In the genomic region with DNA sequence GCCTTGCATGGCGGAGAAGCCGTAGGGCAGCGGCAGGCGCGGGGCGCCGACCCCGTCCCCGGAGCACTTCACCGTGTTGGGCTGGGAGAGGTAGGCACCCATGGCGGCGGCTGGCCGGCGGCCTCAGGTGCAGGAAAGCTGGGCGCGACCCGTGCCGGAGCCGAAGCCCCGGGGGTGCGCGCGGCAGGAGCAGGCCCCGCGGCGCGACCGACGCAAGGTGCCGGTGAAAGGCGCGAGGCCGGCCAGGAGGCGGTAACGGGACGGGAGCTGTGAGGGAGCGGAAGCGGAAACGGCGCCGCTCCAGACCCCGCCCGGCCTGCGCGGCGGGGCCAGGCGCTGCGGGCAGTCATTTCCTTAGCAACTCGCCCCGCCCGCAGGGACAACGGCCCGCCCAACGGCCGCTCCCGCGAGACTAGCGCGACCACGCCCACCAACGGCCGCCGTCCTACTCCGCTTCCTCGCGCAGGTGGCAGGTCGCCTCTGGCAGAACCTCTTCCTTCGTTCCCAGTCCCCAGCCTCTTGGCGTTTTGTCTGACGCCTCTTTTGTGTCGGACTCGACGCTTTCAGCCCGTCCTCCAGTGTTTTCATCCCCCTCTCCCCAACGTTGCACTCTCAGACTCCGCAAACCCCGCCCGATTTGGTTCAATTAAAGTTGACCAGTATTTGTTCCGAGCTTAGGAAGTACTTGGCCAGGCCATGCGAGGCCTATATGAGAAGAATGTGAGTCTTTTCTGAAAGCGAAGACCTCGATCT, we compare ENCODE assay signal across 1 cellular context.
A peak's percentile ranks its signal among the peaks of the same experiment; 100 is the strongest.
TF ChIP-seq lines count a peak whose summit lies in the region.

Gene PPM1G, minus strand, starts transcription at position 271 of the 753 bp plus-strand sequence. Its CDS starts 169 bp downstream, at position 102.

TF ChIP-seq in HepG2, 621 proteins besides CTCF, POLR2A, EP300 and RAD21 (continued from another document):
- TF ChIP-seq, protein P1, sequence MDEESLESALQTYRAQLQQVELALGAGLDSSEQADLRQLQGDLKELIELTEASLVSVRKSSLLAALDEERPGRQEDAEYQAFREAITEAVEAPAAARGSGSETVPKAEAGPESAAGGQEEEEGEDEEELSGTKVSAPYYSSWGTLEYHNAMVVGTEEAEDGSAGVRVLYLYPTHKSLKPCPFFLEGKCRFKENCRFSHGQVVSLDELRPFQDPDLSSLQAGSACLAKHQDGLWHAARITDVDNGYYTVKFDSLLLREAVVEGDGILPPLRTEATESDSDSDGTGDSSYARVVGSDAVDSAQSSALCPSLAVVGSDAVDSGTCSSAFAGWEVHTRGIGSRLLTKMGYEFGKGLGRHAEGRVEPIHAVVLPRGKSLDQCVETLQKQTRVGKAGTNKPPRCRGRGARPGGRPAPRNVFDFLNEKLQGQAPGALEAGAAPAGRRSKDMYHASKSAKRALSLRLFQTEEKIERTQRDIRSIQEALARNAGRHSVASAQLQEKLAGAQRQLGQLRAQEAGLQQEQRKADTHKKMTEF (CRISPR knock-in tag; IDR thresholded peaks at IDR 0.05) = peak; percentile 57; the same call in 1 of the 2 replicates
- TF ChIP-seq CHCHD3 (CRISPR knock-in tag; IDR thresholded peaks at IDR 0.05) (peak; percentile 96), MLX (CRISPR knock-in tag; IDR thresholded peaks at IDR 0.05) (peak; percentile 67), HMG20B (CRISPR knock-in tag; conservative IDR thresholded peaks at IDR 0.05) (no peak), JUND (CRISPR knock-in tag; IDR thresholded peaks at IDR 0.05) (peak; percentile 63), ZSCAN21 (CRISPR knock-in tag; IDR thresholded peaks at IDR 0.05; ENCODE audit: borderline replicate concordance) (peak; percentile 97), KMT2A (CRISPR knock-in tag; IDR thresholded peaks at IDR 0.05) (peak; percentile 82), MAFG (CRISPR knock-in tag; IDR thresholded peaks at IDR 0.05) (no peak), ZEB1 (IDR thresholded peaks at IDR 0.05; ENCODE audit: insufficient replicate concordance, low read depth) (peak; percentile 73), RFX3 (CRISPR knock-in tag; IDR thresholded peaks at IDR 0.05) (peak; percentile 74), ZNF607 (CRISPR knock-in tag; IDR thresholded peaks at IDR 0.05; ENCODE audit: borderline replicate concordance) (peak; percentile 94), KAT7 (CRISPR knock-in tag; IDR thresholded peaks at IDR 0.05; ENCODE audit: borderline replicate concordance) (peak; percentile 93), RBFOX2 (IDR thresholded peaks at IDR 0.05; ENCODE audit: low read depth, low read length) (peak; percentile 98), ZNF331 (CRISPR knock-in tag; IDR thresholded peaks at IDR 0.05) (peak; percentile 70; the same call in 1 of the 2 replicates), HOXA9 (CRISPR knock-in tag; IDR thresholded peaks at IDR 0.05; ENCODE audit: borderline replicate concordance) (no peak; the same call in none of the 2 replicates), MZF1 (CRISPR knock-in tag; IDR thresholded peaks at IDR 0.05; ENCODE audit: borderline replicate concordance) (peak; percentile 30; the same call in 1 of the 2 replicates), NFE2 (CRISPR knock-in tag; IDR thresholded peaks at IDR 0.05) (no peak), ZNF766 (CRISPR knock-in tag; IDR thresholded peaks at IDR 0.05; ENCODE audit: borderline replicate concordance) (peak; percentile 90), MAFK (conservative IDR thresholded peaks at IDR 0.05 in 1 of 2, IDR thresholded peaks at IDR 0.05 in 1 of 2; ENCODE audit: low read length in 2 of 2) (no peak), ZNF484 (CRISPR knock-in tag; IDR thresholded peaks at IDR 0.05; ENCODE audit: borderline replicate concordance, low read depth) (no peak), PHF5A (CRISPR knock-in tag; IDR thresholded peaks at IDR 0.05; ENCODE audit: low read depth, unreplicated experiment) (peak; percentile 25), ZNF160 (CRISPR knock-in tag; IDR thresholded peaks at IDR 0.05) (peak; percentile 92; the same call in 1 of the 2 replicates), ATM (IDR thresholded peaks at IDR 0.05; ENCODE audit: borderline replicate concordance) (no peak), ARHGAP35 (CRISPR knock-in tag; IDR thresholded peaks at IDR 0.05; ENCODE audit: borderline replicate concordance) (peak; percentile 36; the same call in 1 of the 2 replicates), FOSL2 (CRISPR knock-in tag; IDR thresholded peaks at IDR 0.05) (peak; percentile 57), ZNF615 (CRISPR knock-in tag; IDR thresholded peaks at IDR 0.05; ENCODE audit: borderline replicate concordance) (no peak; the same call in 1 of the 2 replicates), ZNF10 (CRISPR knock-in tag; IDR thresholded peaks at IDR 0.05; ENCODE audit: borderline replicate concordance, low read depth) (no peak), ZKSCAN8 (CRISPR knock-in tag; IDR thresholded peaks at IDR 0.05; ENCODE audit: borderline replicate concordance) (peak; percentile 47; the same call in 1 of the 2 replicates), ZNF567 (CRISPR knock-in tag; IDR thresholded peaks at IDR 0.05; ENCODE audit: borderline replicate concordance) (no peak), HOMEZ (CRISPR knock-in tag; IDR thresholded peaks at IDR 0.05; ENCODE audit: low read depth) (peak; percentile 68; the same call in 1 of the 2 replicates), RARA (CRISPR knock-in tag; IDR thresholded peaks at IDR 0.05) (no peak; the same call in none of the 2 replicates), SIX4 (CRISPR knock-in tag; IDR thresholded peaks at IDR 0.05) (peak; percentile 66), ZNF354B (CRISPR knock-in tag; IDR thresholded peaks at IDR 0.05) (peak; percentile 17; the same call in 1 of the 2 replicates), ZSCAN20 (CRISPR knock-in tag; IDR thresholded peaks at IDR 0.05; ENCODE audit: borderline replicate concordance) (peak; percentile 88), TBP (CRISPR knock-in tag; IDR thresholded peaks at IDR 0.05) (no peak), ZNF557 (CRISPR knock-in tag; IDR thresholded peaks at IDR 0.05) (no peak), THYN1 (CRISPR knock-in tag; IDR thresholded peaks at IDR 0.05; ENCODE audit: borderline replicate concordance, low read depth) (0 out of 2 replicates have a peak, but pooled peaks have one; percentile 29), DNMT1 (CRISPR knock-in tag; IDR thresholded peaks at IDR 0.05) (peak; percentile 91), MED1 (CRISPR knock-in tag; IDR thresholded peaks at IDR 0.05) (peak; percentile 87), KDM3A (CRISPR knock-in tag; IDR thresholded peaks at IDR 0.05; ENCODE audit: low read depth) (peak; percentile 71; the same call in 1 of the 2 replicates), SRSF4 (IDR thresholded peaks at IDR 0.05; ENCODE audit: low read depth, low read length, poor library complexity, severe bottlenecking) (no peak), ATAD3A (CRISPR knock-in tag; IDR thresholded peaks at IDR 0.05) (no peak), ZNF556 (CRISPR knock-in tag; IDR thresholded peaks at IDR 0.05; ENCODE audit: borderline replicate concordance) (peak; percentile 91)
- TF ChIP-seq, protein P2, sequence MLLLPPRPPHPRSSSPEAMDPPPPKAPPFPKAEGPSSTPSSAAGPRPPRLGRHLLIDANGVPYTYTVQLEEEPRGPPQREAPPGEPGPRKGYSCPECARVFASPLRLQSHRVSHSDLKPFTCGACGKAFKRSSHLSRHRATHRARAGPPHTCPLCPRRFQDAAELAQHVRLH (CRISPR knock-in tag; IDR thresholded peaks at IDR 0.05; ENCODE audit: borderline replicate concordance, low read depth) = peak; percentile 70
- TF ChIP-seq, protein P3, sequence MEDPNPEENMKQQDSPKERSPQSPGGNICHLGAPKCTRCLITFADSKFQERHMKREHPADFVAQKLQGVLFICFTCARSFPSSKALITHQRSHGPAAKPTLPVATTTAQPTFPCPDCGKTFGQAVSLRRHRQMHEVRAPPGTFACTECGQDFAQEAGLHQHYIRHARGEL (CRISPR knock-in tag; IDR thresholded peaks at IDR 0.05) = peak; percentile 57; the same call in 1 of the 2 replicates
- TF ChIP-seq, protein P4, sequence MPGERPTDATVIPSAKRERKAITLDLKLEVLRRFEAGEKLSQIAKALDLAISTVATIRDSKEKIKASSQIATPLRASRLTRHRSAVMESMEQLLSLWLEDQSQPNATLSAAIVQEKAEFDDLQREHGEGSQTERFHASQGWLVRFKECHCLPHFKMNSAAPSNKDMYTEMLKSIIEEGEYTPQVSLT (CRISPR knock-in tag; IDR thresholded peaks at IDR 0.05; ENCODE audit: borderline replicate concordance, low read depth) = no peak; the same call in 1 of the 2 replicates
- TF ChIP-seq, protein P5, sequence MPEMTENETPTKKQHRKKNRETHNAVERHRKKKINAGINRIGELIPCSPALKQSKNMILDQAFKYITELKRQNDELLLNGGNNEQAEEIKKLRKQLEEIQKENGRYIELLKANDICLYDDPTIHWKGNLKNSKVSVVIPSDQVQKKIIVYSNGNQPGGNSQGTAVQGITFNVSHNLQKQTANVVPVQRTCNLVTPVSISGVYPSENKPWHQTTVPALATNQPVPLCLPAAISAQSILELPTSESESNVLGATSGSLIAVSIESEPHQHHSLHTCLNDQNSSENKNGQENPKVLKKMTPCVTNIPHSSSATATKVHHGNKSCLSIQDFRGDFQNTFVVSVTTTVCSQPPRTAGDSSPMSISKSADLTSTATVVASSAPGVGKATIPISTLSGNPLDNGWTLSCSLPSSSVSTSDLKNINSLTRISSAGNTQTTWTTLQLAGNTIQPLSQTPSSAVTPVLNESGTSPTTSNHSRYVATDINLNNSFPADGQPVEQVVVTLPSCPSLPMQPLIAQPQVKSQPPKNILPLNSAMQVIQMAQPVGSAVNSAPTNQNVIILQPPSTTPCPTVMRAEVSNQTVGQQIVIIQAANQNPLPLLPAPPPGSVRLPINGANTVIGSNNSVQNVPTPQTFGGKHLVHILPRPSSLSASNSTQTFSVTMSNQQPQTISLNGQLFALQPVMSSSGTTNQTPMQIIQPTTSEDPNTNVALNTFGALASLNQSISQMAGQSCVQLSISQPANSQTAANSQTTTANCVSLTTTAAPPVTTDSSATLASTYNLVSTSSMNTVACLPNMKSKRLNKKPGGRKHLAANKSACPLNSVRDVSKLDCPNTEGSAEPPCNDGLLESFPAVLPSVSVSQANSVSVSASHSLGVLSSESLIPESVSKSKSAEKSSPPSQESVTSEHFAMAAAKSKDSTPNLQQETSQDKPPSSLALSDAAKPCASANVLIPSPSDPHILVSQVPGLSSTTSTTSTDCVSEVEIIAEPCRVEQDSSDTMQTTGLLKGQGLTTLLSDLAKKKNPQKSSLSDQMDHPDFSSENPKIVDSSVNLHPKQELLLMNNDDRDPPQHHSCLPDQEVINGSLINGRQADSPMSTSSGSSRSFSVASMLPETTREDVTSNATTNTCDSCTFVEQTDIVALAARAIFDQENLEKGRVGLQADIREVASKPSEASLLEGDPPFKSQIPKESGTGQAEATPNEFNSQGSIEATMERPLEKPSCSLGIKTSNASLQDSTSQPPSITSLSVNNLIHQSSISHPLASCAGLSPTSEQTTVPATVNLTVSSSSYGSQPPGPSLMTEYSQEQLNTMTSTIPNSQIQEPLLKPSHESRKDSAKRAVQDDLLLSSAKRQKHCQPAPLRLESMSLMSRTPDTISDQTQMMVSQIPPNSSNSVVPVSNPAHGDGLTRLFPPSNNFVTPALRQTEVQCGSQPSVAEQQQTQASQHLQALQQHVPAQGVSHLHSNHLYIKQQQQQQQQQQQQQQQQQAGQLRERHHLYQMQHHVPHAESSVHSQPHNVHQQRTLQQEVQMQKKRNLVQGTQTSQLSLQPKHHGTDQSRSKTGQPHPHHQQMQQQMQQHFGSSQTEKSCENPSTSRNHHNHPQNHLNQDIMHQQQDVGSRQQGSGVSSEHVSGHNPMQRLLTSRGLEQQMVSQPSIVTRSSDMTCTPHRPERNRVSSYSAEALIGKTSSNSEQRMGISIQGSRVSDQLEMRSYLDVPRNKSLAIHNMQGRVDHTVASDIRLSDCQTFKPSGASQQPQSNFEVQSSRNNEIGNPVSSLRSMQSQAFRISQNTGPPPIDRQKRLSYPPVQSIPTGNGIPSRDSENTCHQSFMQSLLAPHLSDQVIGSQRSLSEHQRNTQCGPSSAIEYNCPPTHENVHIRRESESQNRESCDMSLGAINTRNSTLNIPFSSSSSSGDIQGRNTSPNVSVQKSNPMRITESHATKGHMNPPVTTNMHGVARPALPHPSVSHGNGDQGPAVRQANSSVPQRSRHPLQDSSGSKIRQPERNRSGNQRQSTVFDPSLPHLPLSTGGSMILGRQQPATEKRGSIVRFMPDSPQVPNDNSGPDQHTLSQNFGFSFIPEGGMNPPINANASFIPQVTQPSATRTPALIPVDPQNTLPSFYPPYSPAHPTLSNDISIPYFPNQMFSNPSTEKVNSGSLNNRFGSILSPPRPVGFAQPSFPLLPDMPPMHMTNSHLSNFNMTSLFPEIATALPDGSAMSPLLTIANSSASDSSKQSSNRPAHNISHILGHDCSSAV (CRISPR knock-in tag; IDR thresholded peaks at IDR 0.05; ENCODE audit: borderline replicate concordance) = no peak
- TF ChIP-seq, protein P6, sequence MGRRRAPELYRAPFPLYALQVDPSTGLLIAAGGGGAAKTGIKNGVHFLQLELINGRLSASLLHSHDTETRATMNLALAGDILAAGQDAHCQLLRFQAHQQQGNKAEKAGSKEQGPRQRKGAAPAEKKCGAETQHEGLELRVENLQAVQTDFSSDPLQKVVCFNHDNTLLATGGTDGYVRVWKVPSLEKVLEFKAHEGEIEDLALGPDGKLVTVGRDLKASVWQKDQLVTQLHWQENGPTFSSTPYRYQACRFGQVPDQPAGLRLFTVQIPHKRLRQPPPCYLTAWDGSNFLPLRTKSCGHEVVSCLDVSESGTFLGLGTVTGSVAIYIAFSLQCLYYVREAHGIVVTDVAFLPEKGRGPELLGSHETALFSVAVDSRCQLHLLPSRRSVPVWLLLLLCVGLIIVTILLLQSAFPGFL (CRISPR knock-in tag; IDR thresholded peaks at IDR 0.05) = 0 out of 2 replicates have a peak, but pooled peaks have one; percentile 32
- TF ChIP-seq, protein P7, sequence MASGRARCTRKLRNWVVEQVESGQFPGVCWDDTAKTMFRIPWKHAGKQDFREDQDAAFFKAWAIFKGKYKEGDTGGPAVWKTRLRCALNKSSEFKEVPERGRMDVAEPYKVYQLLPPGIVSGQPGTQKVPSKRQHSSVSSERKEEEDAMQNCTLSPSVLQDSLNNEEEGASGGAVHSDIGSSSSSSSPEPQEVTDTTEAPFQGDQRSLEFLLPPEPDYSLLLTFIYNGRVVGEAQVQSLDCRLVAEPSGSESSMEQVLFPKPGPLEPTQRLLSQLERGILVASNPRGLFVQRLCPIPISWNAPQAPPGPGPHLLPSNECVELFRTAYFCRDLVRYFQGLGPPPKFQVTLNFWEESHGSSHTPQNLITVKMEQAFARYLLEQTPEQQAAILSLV (CRISPR knock-in tag; IDR thresholded peaks at IDR 0.05; ENCODE audit: borderline replicate concordance) = peak; percentile 97; the same call in 1 of the 2 replicates
